In the genomic region with DNA sequence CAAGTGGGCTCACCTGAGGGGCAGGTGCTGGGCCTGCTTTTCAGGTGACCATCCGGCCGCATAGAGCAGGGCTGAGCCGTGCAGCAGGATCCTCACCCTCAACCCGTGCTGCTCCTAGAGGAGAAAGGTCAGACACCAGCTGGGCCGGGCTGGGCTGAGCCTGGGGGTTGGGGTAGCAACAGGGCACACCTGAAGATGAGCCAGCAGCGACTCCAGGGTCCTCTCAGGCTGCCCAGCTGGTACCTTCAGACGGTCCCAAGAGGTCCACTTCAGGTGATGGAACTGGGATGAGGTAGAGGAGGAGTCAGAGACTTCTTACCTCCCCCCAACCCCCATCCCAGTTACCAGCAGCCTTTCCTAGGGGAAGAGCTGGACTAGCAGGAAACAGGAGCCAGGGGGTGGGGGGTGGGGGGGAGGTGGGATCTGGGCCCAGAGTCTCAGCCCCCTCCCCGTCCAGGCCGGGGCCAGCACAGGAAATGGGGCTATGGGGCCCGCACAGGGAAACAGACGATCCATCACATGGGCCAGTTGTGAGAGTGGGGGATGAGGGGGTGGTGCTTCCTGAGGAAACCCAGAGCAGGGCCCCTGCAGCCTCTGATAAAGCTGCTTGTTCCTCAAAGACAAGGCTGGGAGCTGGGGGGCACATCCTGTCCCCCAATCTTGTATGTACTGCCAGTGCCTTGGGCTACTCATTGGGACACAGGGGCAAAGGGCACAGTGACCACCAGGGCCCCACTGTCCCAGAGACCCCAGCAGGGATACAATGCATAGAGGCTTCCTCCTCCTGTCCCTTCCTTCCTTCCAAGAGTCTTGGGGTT, we compare ENCODE assay signal across 9 cellular contexts. TPM values are rescaled to one million over a fixed set of nuclear protein-coding genes. Genes with fewer than 3 reads are reported as not detected.
DNase-seq lines count a peak whose midpoint lies in the region; ATAC-seq and TF ChIP-seq lines count a peak whose summit lies in the region.
"Had no signal": no experiment of that assay in that cellular context is flagged by ENCODE, and none has a peak within 500 bp of the region (broad histone marks: within the 10 kb centered on the region; RNA-seq: fewer than 3 reads in every experiment).

No MANE protein-coding gene starts in this region.

- H3K27me3 ChIP-seq in adipocyte (replicated peaks; ENCODE audit: control insufficient read depth, insufficient read depth, low read length) (no peaks in the 10 kb centered on the region), liver (ENCODE audit: control insufficient read depth in 4 of 4, insufficient read depth in 4 of 4, low read length in 3 of 4) (no peaks in the 10 kb centered on the region), tibial artery (no peaks in the 10 kb centered on the region), mammary epithelial cell (ENCODE audit: insufficient read depth, low read length) (no peaks in the 10 kb centered on the region)

- H3K9me3 ChIP-seq in adipocyte (ENCODE audit: control insufficient read depth, low read length): no peaks in the 10 kb centered on the region
- no peaks in the 10 kb centered on the region for H3K9me3 ChIP-seq in liver (ENCODE audit: control insufficient read depth in 4 of 4, low read length in 3 of 4)
- H3K9me3 ChIP-seq in tibial artery: no peaks in the 10 kb centered on the region
- no peaks in the 10 kb centered on the region for H3K9me3 ChIP-seq in mammary epithelial cell (replicated peaks; ENCODE audit: insufficient read depth, low read length)

- DNase-seq in activated T-cell treated with anti-CD3 and anti-CD28 coated beads, Interleukin-2, amount 50 U/mL, for 24 hours: no peak
- no peak for DNase-seq in activated T-cell treated with anti-CD3 and anti-CD28 coated beads, Interleukin-2, amount 50 U/mL, for 1 hour
- no peak for DNase-seq in adipocyte (ENCODE audit: low read depth)
- DNase-seq in tibial artery: no peak
- no peak for DNase-seq in mammary epithelial cell

- H4K20me1 ChIP-seq in mammary epithelial cell (ENCODE audit: insufficient read depth, low read length): no peaks in the 10 kb centered on the region

- in situ Hi-C loops in mammary epithelial cell (cut with MboI; ENCODE audit: low sequenced_read_pairs in 2 of 2): no loop called here

- H3K36me3 Mint-ChIP-seq in activated T-cell treated with anti-CD3 and anti-CD28 coated beads, Interleukin-2, amount 50 U/mL, for 24 hours (ENCODE audit: low read depth): peaks cover 16% of the 10 kb centered on the region

- H3K4me3 ChIP-seq in adipocyte (ENCODE audit: low read length) (no peak overlapping the region), liver (ENCODE audit: low read depth in 1 of 3, low read length in 3 of 3) (no peak overlapping the region), tibial artery (peak overlapping the region in 1 of 2 donors; percentile 92), mammary epithelial cell (replicated peaks in 1 of 3; ENCODE audit: insufficient read depth in 1 of 3, low read depth in 2 of 3, low read length in 3 of 3) (no peak overlapping the region)

- H3K27ac ChIP-seq in liver (ENCODE audit: low read depth in 1 of 2, low read length in 2 of 2) (peak overlapping the region; percentile 46 to 52), tibial artery (peak overlapping the region; percentile 87 to 98), mammary epithelial cell (ENCODE audit: insufficient read depth, low read depth, low read length) (no peak overlapping the region)

- intact Hi-C loops in tibial artery (cut with DNase I; ENCODE audit: low total_unique reads): no loop called here
- intact Hi-C loops in mammary epithelial cell (cut with micrococcal nuclease): no loop called here

- peaks cover 2% of the 10 kb centered on the region for H3K27me3 Mint-ChIP-seq in activated T-cell treated with anti-CD3 and anti-CD28 coated beads, Interleukin-2, amount 50 U/mL, for 24 hours

- H3K9me3 Mint-ChIP-seq in activated T-cell treated with anti-CD3 and anti-CD28 coated beads, Interleukin-2, amount 50 U/mL, for 24 hours: no peaks in the 10 kb centered on the region

- WGBS in liver: 70% methylated on average over 11 of the region's 11 CpGs
- 76% methylated on average over 3 of the region's 11 CpGs for WGBS in mammary epithelial cell (ENCODE audit: low coverage, missing lambda C conversion rate)

- CTCF ChIA-PET in mammary epithelial cell (lab: Charles Lee; ENCODE audit: low non-redundant PET): interaction anchor here (0.6 kb wide), 1 partner anchor 271 kb away, joined by 3 read pairs; no protein-coding TSS in a partner anchor

- H2AFZ ChIP-seq in mammary epithelial cell (ENCODE audit: low read depth, low read length): no peak overlapping the region

- TF ChIP-seq RAD21 in liver (IDR thresholded peaks at IDR 0.05): no peak

- no TSS peak for BruUV-seq in mammary epithelial cell (replicated peaks; lab: Mats Ljungman, UMichigan)

- peaks cover 53% of the 10 kb centered on the region for H3K4me1 Mint-ChIP-seq in activated T-cell treated with anti-CD3 and anti-CD28 coated beads, Interleukin-2, amount 50 U/mL, for 24 hours (ENCODE audit: low read depth)

- no peak overlapping the region for H3K4me2 ChIP-seq in mammary epithelial cell (ENCODE audit: insufficient read depth, low read depth, low read length)

- TF ChIP-seq CTCF in liver (IDR thresholded peaks at IDR 0.05; ENCODE audit: low read depth, low read length, missing input control) (no peak), tibial artery (IDR thresholded peaks at IDR 0.05) (no peak), mammary epithelial cell (conservative IDR thresholded peaks at IDR 0.05 in 1 of 2, IDR thresholded peaks at IDR 0.05 in 1 of 2; ENCODE audit: extremely low read depth in 1 of 2, insufficient read depth in 1 of 2, low read depth in 1 of 2, low read length in 2 of 2) (no peak)

- no peak overlapping the region for H3K4me3 Mint-ChIP-seq in activated T-cell treated with anti-CD3 and anti-CD28 coated beads, Interleukin-2, amount 50 U/mL, for 24 hours

- dilution Hi-C loops in mammary epithelial cell (cut with HindIII; ENCODE audit: low sequenced_read_pairs): no loop called here

- H3K36me3 ChIP-seq in adipocyte (ENCODE audit: control insufficient read depth, insufficient read depth, low read length, severe bottlenecking) (peaks cover 9% of the 10 kb centered on the region), liver (ENCODE audit: control insufficient read depth in 4 of 4, insufficient read depth in 3 of 4, low read depth in 1 of 4, low read length in 3 of 4) (peaks cover 2 to 11% (median 6%) of the 10 kb centered on the region in 4 donors), tibial artery (peaks cover 8 to 35% (median 21%) of the 10 kb centered on the region in 3 donors), mammary epithelial cell (ENCODE audit: insufficient read depth, low read length) (no peaks in the 10 kb centered on the region)

- peaks cover 26% of the 10 kb centered on the region for H3K79me2 ChIP-seq in mammary epithelial cell (ENCODE audit: insufficient read depth, low read length)

- H3K27ac Mint-ChIP-seq in activated T-cell treated with anti-CD3 and anti-CD28 coated beads, Interleukin-2, amount 50 U/mL, for 24 hours: peak overlapping the region; percentile 77

- H3K9ac ChIP-seq in adipocyte (ENCODE audit: low read length) (peak overlapping the region; percentile 28), liver (ENCODE audit: low read depth in 1 of 2, low read length in 2 of 2) (no peak overlapping the region), mammary epithelial cell (ENCODE audit: insufficient read depth, low read length) (no peak overlapping the region)

- peaks cover 24% of the 10 kb centered on the region for H3K4me1 ChIP-seq in adipocyte (ENCODE audit: control insufficient read depth, insufficient read depth, low read length)
- peaks cover 0 to 48% (median 9%) of the 10 kb centered on the region in 4 donors for H3K4me1 ChIP-seq in liver (ENCODE audit: control insufficient read depth in 4 of 4, insufficient read depth in 4 of 4, low read length in 3 of 4)
- peaks cover 22 to 46% (median 32%) of the 10 kb centered on the region in 4 donors for H3K4me1 ChIP-seq in tibial artery
- H3K4me1 ChIP-seq in mammary epithelial cell (ENCODE audit: insufficient read depth, low read length): peaks cover 37% of the 10 kb centered on the region

- ATAC-seq in HG03457 (IDR thresholded peaks at IDR 0.05; ENCODE audit: unreplicated experiment) (no peak), esophagus mucosa (no peak)

RNA-seq across cellular contexts. Expression of gene INKA1, which starts 3.0 kb away (rescaled TPM):
- 1 to 10 TPM in 1 of 2 donors, under 1 TPM in 1; 0.84 to 4.2 TPM for total RNA-seq in liver
- polyA plus RNA-seq in liver: 1 to 10 TPM; 1.2 TPM
- total RNA-seq in esophagus mucosa: 14.2 TPM
- 10 to 100 TPM; 17.3 to 22.6 TPM for total RNA-seq in mammary epithelial cell
- polyA plus RNA-seq in mammary epithelial cell: 26.8 TPM
- 11.1 TPM for polyA minus RNA-seq in mammary epithelial cell
- total RNA-seq: Daoy had no signal

RNA-seq across cellular contexts. Expression of gene CDHR4, which starts 6.4 kb away (rescaled TPM):
- not detected for total RNA-seq in liver
- not detected for polyA plus RNA-seq in liver
- total RNA-seq in esophagus mucosa: not detected
- total RNA-seq in mammary epithelial cell: under 1 TPM; 0.33 to 0.40 TPM
- not detected for polyA plus RNA-seq in mammary epithelial cell
- not detected for polyA minus RNA-seq in mammary epithelial cell
- total RNA-seq: Daoy had no signal

RNA-seq across cellular contexts. Expression of gene UBA7, which starts 7.7 kb away (rescaled TPM):
- total RNA-seq in liver: 10 to 100 TPM; 15.8 to 29.5 TPM
- polyA plus RNA-seq in liver: 10 to 100 TPM; 14.6 TPM
- total RNA-seq in esophagus mucosa: 15.3 TPM
- 10 to 100 TPM in 1 of 2 donors, 1 to 10 TPM in 1; 9.1 to 11.3 TPM for total RNA-seq in mammary epithelial cell
- polyA plus RNA-seq in mammary epithelial cell: 8.3 TPM
- 35.9 TPM for polyA minus RNA-seq in mammary epithelial cell

RNA-seq across cellular contexts. Expression of gene IP6K1, which starts 19.8 kb away (rescaled TPM):
- total RNA-seq in liver (10 to 100 TPM; 22.9 to 32.3 TPM), esophagus mucosa (19.9 TPM), mammary epithelial cell (10 to 100 TPM; 35.2 to 36.1 TPM)
- polyA plus RNA-seq in liver (10 to 100 TPM in 1 of 2 donors, 1 to 10 TPM in 1; 6.6 to 13.2 TPM), mammary epithelial cell (30.2 TPM)
- polyA minus RNA-seq in mammary epithelial cell: 173 TPM

RNA-seq across cellular contexts. Expression of gene TRAIP, which starts 50.3 kb away (rescaled TPM):
- 1 to 10 TPM in 1 of 2 donors, under 1 TPM in 1; 0.42 to 7.9 TPM for total RNA-seq in liver
- polyA plus RNA-seq in liver: under 1 TPM; 0.47 to 0.81 TPM
- 5.5 TPM for total RNA-seq in esophagus mucosa
- total RNA-seq in mammary epithelial cell: 10 to 100 TPM in 1 of 2 donors, 1 to 10 TPM in 1; 1.7 to 12.6 TPM
- 12.9 TPM for polyA plus RNA-seq in mammary epithelial cell
- 29.5 TPM for polyA minus RNA-seq in mammary epithelial cell
